In genomic region chrX:22192419-22193086, GRCh38 we compare ENCODE assay signal across 8 cellular contexts.
DNase-seq lines count a peak whose midpoint lies in the region; ATAC-seq, FAIRE-seq and TF ChIP-seq lines count a peak whose summit lies in the region.

No MANE protein-coding gene starts in this region.

- TF ChIP-seq CTCF in BE2C (IDR thresholded peaks at IDR 0.05; ENCODE audit: low read depth, low read length) = peak; percentile 68
- peak; percentile 56 to 66 (median 59) for TF ChIP-seq CTCF in H1 (IDR thresholded peaks at IDR 0.05; ENCODE audit: control extremely low read depth in 1 of 3, insufficient read depth in 1 of 3, low read depth in 1 of 3, low read length in 3 of 3)
- peak; percentile 82 for TF ChIP-seq CTCF in mesothelial cell of epicardium (IDR thresholded peaks at IDR 0.05; ENCODE audit: unreplicated experiment)

- H3K4me1 Mint-ChIP-seq in mesothelial cell of epicardium = peaks cover 28% of the 10 kb centered on the region

- no peak overlapping the region for H2AK5ac ChIP-seq in H1 (ENCODE audit: low read depth, low read length)

- no peak overlapping the region for H3K18ac ChIP-seq in H1 (ENCODE audit: extremely low read depth, low read length)

- H2BK15ac ChIP-seq in H1 (ENCODE audit: low read length) = no peak overlapping the region

- CTCF ChIA-PET in H1 (lab: Charles Lee; ENCODE audit: partially characterized antibody) = interaction anchor here (1.2 to 2.1 kb wide), 2 partner anchors 8 to 56 kb away, joined by 4 to 8 read pairs; no protein-coding TSS in a partner anchor

- H3K9ac ChIP-seq in H1 (replicated peaks in 1 of 4; ENCODE audit: extremely low read depth in 1 of 4, low read depth in 3 of 4, low read length in 3 of 4) = no peak overlapping the region

- H2BK120ac ChIP-seq in H1 (replicated peaks; ENCODE audit: low read depth, low read length) = no peak overlapping the region

- H3K27ac ChIP-seq in H1 (ENCODE audit: low read depth, low read length) = no peak overlapping the region

- H3K9me3 ChIP-seq in BE2C (no peaks in the 10 kb centered on the region), H1 (ENCODE audit: insufficient read depth in 2 of 2, low read depth in 1 of 2, low read length in 1 of 2) (no peaks in the 10 kb centered on the region)

- no peak overlapping the region for H2BK12ac ChIP-seq in H1 (ENCODE audit: low read depth, low read length)

- H3K4me1 ChIP-seq in BE2C (no peaks in the 10 kb centered on the region), H1 (replicated peaks in 1 of 4; ENCODE audit: control insufficient read depth in 3 of 4, insufficient read depth in 4 of 4, low read length in 3 of 4) (no peaks in the 10 kb centered on the region)

- H3K27me3 ChIP-seq in BE2C (no peaks in the 10 kb centered on the region), H1 (replicated peaks in 1 of 4; ENCODE audit: control insufficient read depth in 3 of 4, extremely low read depth in 1 of 4, insufficient read depth in 3 of 4, low read length in 3 of 4) (no peaks in the 10 kb centered on the region)

- peak; percentile 61 to 76 for TF ChIP-seq RAD21 in H1 (IDR thresholded peaks at IDR 0.05 in 1 of 2, conservative IDR thresholded peaks at IDR 0.05 in 1 of 2; ENCODE audit: low read depth in 2 of 2, low read length in 2 of 2)

- no peaks in the 10 kb centered on the region for H3K79me1 ChIP-seq in H1 (ENCODE audit: low read depth, low read length)

- no peak overlapping the region for H4K91ac ChIP-seq in H1 (replicated peaks; ENCODE audit: insufficient read length, low read length)

- H3K4me3 Mint-ChIP-seq in mesothelial cell of epicardium = peak overlapping the region; percentile 30

- H3K4me2 ChIP-seq in H1 (ENCODE audit: insufficient read depth in 1 of 2, low read depth in 2 of 2, low read length in 2 of 2) = no peak overlapping the region

- H4K5ac ChIP-seq in H1 (ENCODE audit: insufficient read length, low read depth, low read length) = no peak overlapping the region

- peak; percentile 75 for FAIRE-seq in H1 (lab: Jason Lieb, UNC)

- H3K56ac ChIP-seq in H1 (replicated peaks; ENCODE audit: insufficient read length, low read depth, low read length) = no peak overlapping the region

- peak overlapping the region; percentile 28 for H3K4me3 ChIP-seq in BE2C (ENCODE audit: low read depth, low read length)
- no peak overlapping the region for H3K4me3 ChIP-seq in H1 (ENCODE audit: extremely low read depth in 1 of 4, insufficient read depth in 2 of 4, low read depth in 3 of 4, low read length in 4 of 4)

- H3K4ac ChIP-seq in H1 (replicated peaks; ENCODE audit: insufficient read length, low read depth, low read length) = no peak overlapping the region

- no peak overlapping the region for H2BK5ac ChIP-seq in H1 (ENCODE audit: low read depth, low read length)

- TF ChIP-seq POLR2A in H1 (IDR thresholded peaks at IDR 0.05; ENCODE audit: control extremely low read depth in 1 of 2, low read depth in 2 of 2, low read length in 2 of 2) = no peak

- H3K9me3 Mint-ChIP-seq in mesothelial cell of epicardium = peaks cover 12% of the 10 kb centered on the region

- no peak overlapping the region for H4K8ac ChIP-seq in H1 (ENCODE audit: extremely low read depth, insufficient read depth, low read length)

- ATAC-seq in GM18873 (IDR thresholded peaks at IDR 0.05; ENCODE audit: low FRiP score, unreplicated experiment) (peak; percentile 91), HG03103 (IDR thresholded peaks at IDR 0.05; ENCODE audit: low read depth, unreplicated experiment) (peak; percentile 78)

- no peak overlapping the region for H3K27ac Mint-ChIP-seq in mesothelial cell of epicardium

- 57% methylated on average over 13 of the region's 14 CpGs; no CpG with 5 or more reads in 1 of the 2 experiments for WGBS in H1 (ENCODE audit: extremely low coverage in 1 of 2, insufficient coverage in 1 of 2, insufficient read length in 1 of 2, insufficient replicate concordance in 2 of 2, low coverage in 1 of 2, low lambda C conversion rate in 2 of 2, missing lambda C conversion rate in 1 of 2), 2 experiments

- no peak overlapping the region for H3K23ac ChIP-seq in H1 (ENCODE audit: insufficient read length)

- no peak overlapping the region for H3K14ac ChIP-seq in H1 (ENCODE audit: insufficient read length)

- no peaks in the 10 kb centered on the region for H3K79me2 ChIP-seq in H1 (ENCODE audit: control insufficient read depth in 1 of 2, insufficient read depth in 2 of 2, low read length in 2 of 2)

- POLR2A ChIA-PET in H1 (lab: Charles Lee; ENCODE audit: partially characterized antibody) = no interaction called here

- DNase-seq in BE2C (peak; percentile 63), NCI-H748 treated with DMSO at 0.1 percent for 48 hours (lab: John Stamatoyannopoulos, UW) (peak; percentile 26), H1 (ENCODE audit: low read depth in 1 of 2, low spot score in 2 of 2) (peak; percentile 9 to 59), mesothelial cell of epicardium (ENCODE audit: low spot score in 2 of 2, unreplicated experiment in 2 of 2) (peak; percentile 27 to 62)
- peak; percentile 3 to 6 for DNase-seq in activated CD8-positive, alpha-beta memory T cell treated with anti-CD3 and anti-CD28 coated beads for 1 hour (ENCODE audit: extremely low read depth in 1 of 2, low read depth in 1 of 2)
- DNase-seq in stimulated activated CD8-positive, alpha-beta memory T cell treated with anti-CD3 and anti-CD28 coated beads, Interleukin-4, amount 100 ng/mL, for 24 hours (ENCODE audit: low read depth) = peak; percentile 30

- H3K27me3 Mint-ChIP-seq in mesothelial cell of epicardium (ENCODE audit: low read depth) = no peaks in the 10 kb centered on the region

- 0 out of 2 replicates have a peak overlapping the region, but pooled peaks have one; percentile 13 for H2AFZ ChIP-seq in H1 (ENCODE audit: low read length)

- no peak for TF ChIP-seq EP300 in H1 (IDR thresholded peaks at IDR 0.05; ENCODE audit: borderline replicate concordance in 1 of 2, low read depth in 2 of 2, low read length in 2 of 2)

- H3K36me3 ChIP-seq in BE2C = no peaks in the 10 kb centered on the region
- H3K36me3 ChIP-seq in H1 (ENCODE audit: control insufficient read depth in 2 of 4, insufficient read depth in 4 of 4, low read length in 3 of 4) = no peaks in the 10 kb centered on the region

- H4K20me1 ChIP-seq in H1 (replicated peaks in 1 of 2; ENCODE audit: control insufficient read depth in 1 of 2, insufficient read depth in 2 of 2, low read length in 2 of 2) = no peaks in the 10 kb centered on the region

- H3K23me2 ChIP-seq in H1 (ENCODE audit: low read depth, low read length) = no peaks in the 10 kb centered on the region

- no peak overlapping the region for H2BK20ac ChIP-seq in H1 (ENCODE audit: low read length)

- H3K36me3 Mint-ChIP-seq in mesothelial cell of epicardium = no peaks in the 10 kb centered on the region

TF ChIP-seq in H1, 55 proteins besides CTCF, POLR2A, EP300 and RAD21:
- TF ChIP-seq YY1 (IDR thresholded peaks at IDR 0.05; ENCODE audit: low read depth, low read length) = 0 out of 2 replicates have a peak, but pooled peaks have one; percentile 6
- TF ChIP-seq SP1 (IDR thresholded peaks at IDR 0.05; ENCODE audit: low read depth, low read length) = no peak

Comparison
In these comparisons a context has a peak if more than half of its experiments do, and no peak if none do; other contexts are left out.
1. DNase-seq: peak in every context shown above with its lines; median percentile 63 in BE2C; 44 in mesothelial cell of epicardium; 34 in H1; 30 in stimulated activated CD8-positive, alpha-beta memory T cell treated with anti-CD3 and anti-CD28 coated beads, Interleukin-4, amount 100 ng/mL, for 24 hours; 26 in NCI-H748 treated with DMSO at 0.1 percent for 48 hours; 4 in activated CD8-positive, alpha-beta memory T cell treated with anti-CD3 and anti-CD28 coated beads for 1 hour.